Comparison of ENCODE assay signal across 8 cellular contexts in the genomic region with DNA sequence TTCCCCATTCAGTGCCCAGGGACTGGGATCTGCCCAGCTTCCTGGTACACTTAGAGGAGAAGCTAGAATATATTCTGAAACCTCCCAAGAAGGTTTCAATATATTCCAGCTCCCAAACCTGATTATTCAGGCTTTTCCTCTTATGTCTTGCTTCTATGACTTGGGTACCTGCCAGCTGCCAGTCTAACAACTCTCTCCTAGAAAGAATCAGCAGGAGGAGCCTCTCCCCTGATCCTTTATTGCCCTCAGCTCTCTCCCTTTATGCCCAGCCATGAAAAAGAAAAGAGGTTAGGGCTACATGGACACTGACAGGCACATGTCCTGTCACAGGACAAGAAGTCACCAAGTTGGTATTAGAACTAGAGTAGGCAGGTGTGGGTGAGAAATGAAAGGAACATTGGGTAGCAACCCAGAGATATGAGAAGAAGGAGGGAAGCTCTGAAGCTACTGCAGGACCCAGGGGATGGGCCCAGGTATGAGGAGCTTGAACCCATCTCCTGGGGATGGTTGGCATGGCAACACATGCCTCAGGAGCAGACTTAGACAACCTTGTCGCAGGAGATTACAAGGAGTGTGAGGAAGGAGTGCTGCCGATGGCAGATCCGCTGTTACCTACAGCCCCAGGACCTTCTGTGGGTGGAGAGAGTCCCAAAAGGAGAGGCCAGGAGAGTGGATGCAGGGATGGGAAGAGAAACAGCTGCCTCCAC. TPM values are rescaled to one million over a fixed set of nuclear protein-coding genes. Genes with fewer than 3 reads are reported as not detected.
DNase-seq lines count a peak whose midpoint lies in the region; ATAC-seq and TF ChIP-seq lines count a peak whose summit lies in the region.

No MANE protein-coding gene starts in this region.

- POLR2A ChIA-PET in activated B cell treated with CpG ODN at 0.5 μM for 24 hours (lab: Charles Lee): no interaction called here

- H3K27me3 Mint-ChIP-seq in activated T-cell treated with anti-CD3 and anti-CD28 coated beads, Interleukin-2, amount 50 U/mL, for 24 hours: peaks cover 19% of the 10 kb centered on the region
- H3K27me3 Mint-ChIP-seq in activated B cell treated with CpG ODN at 0.5 μM for 24 hours: peaks cover 13% of the 10 kb centered on the region

- H3K9me3 Mint-ChIP-seq in activated T-cell treated with anti-CD3 and anti-CD28 coated beads, Interleukin-2, amount 50 U/mL, for 24 hours: no peaks in the 10 kb centered on the region
- H3K9me3 Mint-ChIP-seq in activated B cell treated with CpG ODN at 0.5 μM for 24 hours: no peaks in the 10 kb centered on the region

- no peaks in the 10 kb centered on the region for H3K36me3 ChIP-seq in iPS-18a (ENCODE audit: control insufficient read depth, low read depth, low read length)

- DNase-seq in activated T-cell treated with anti-CD3 and anti-CD28 coated beads, Interleukin-2, amount 50 U/mL, for 24 hours: no peak
- DNase-seq in activated T-cell treated with anti-CD3 and anti-CD28 coated beads for 4 hours (no peak), activated B cell treated with CpG ODN at 0.5 μM for 24 hours (no peak), stromal cell of bone marrow (ENCODE audit: low read depth) (peak; percentile 9), inferior parietal cortex (ENCODE audit: extremely low spot score) (no peak), COLO668 (lab: John Stamatoyannopoulos, UW; ENCODE audit: unreplicated experiment) (no peak)
- no peak for DNase-seq in stimulated activated CD4-positive, alpha-beta T cell treated with anti-CD3 and anti-CD28 coated beads, Interleukin-12 subunit alpha, Interleukin-12 subunit beta, amount 100 ng/mL, for 4 hours

- no peak for TF ChIP-seq CTCF in activated B cell treated with CpG ODN at 0.5 μM for 24 hours (IDR thresholded peaks at IDR 0.05)

- no peak for ATAC-seq in activated B cell treated with CpG ODN at 0.5 μM for 24 hours (ENCODE audit: low read depth)

- no peaks in the 10 kb centered on the region for H3K9me3 ChIP-seq in iPS-18a (ENCODE audit: control insufficient read depth, low read depth, low read length)

- H3K9ac ChIP-seq in iPS-18a (ENCODE audit: low read length): no peak overlapping the region

- H3K4me1 Mint-ChIP-seq in activated T-cell treated with anti-CD3 and anti-CD28 coated beads, Interleukin-2, amount 50 U/mL, for 24 hours (ENCODE audit: low read depth): peaks cover 36% of the 10 kb centered on the region
- H3K4me1 Mint-ChIP-seq in activated B cell treated with CpG ODN at 0.5 μM for 24 hours: peaks cover 38% of the 10 kb centered on the region

- peaks cover 2% of the 10 kb centered on the region for H3K36me3 Mint-ChIP-seq in activated T-cell treated with anti-CD3 and anti-CD28 coated beads, Interleukin-2, amount 50 U/mL, for 24 hours (ENCODE audit: low read depth)
- H3K36me3 Mint-ChIP-seq in activated B cell treated with CpG ODN at 0.5 μM for 24 hours (ENCODE audit: low read depth): peaks cover 3% of the 10 kb centered on the region

- H3K4me1 ChIP-seq in iPS-18a (ENCODE audit: control insufficient read depth, low read depth, low read length): peaks cover 25% of the 10 kb centered on the region

- CTCF ChIA-PET in activated B cell treated with CpG ODN at 0.5 μM for 24 hours (lab: Charles Lee): interaction anchor here (0.9 to 1.4 kb wide), 3 partner anchors 11 to 172 kb away, joined by 3 to 5 read pairs (median 3); a partner anchor contains a TSS

- peak overlapping the region; percentile 84 for H3K4me3 Mint-ChIP-seq in activated T-cell treated with anti-CD3 and anti-CD28 coated beads, Interleukin-2, amount 50 U/mL, for 24 hours
- H3K4me3 Mint-ChIP-seq in activated B cell treated with CpG ODN at 0.5 μM for 24 hours: peak overlapping the region; percentile 92

- no peak overlapping the region for H3K27ac ChIP-seq in iPS-18a (ENCODE audit: low read length)

- H3K4me3 ChIP-seq in iPS-18a (ENCODE audit: low read length): peak overlapping the region; percentile 92

- H3K27me3 ChIP-seq in iPS-18a (ENCODE audit: control insufficient read depth, insufficient read depth, low read length): peaks cover 57% of the 10 kb centered on the region

- no peak overlapping the region for H3K27ac Mint-ChIP-seq in activated T-cell treated with anti-CD3 and anti-CD28 coated beads, Interleukin-2, amount 50 U/mL, for 24 hours
- H3K27ac Mint-ChIP-seq in activated B cell treated with CpG ODN at 0.5 μM for 24 hours: no peak overlapping the region

- intact Hi-C loops in activated B cell treated with CpG ODN at 0.5 μM for 24 hours (cut with micrococcal nuclease): no loop called here

RNA-seq across cellular contexts. Expression of a gene that starts 2.0 kb away (rescaled TPM):
- total RNA-seq in activated B cell treated with CpG ODN at 0.5 μM for 24 hours: 1.9 and 2.1 TPM in 2 replicates

RNA-seq across cellular contexts. Expression of a gene that starts 27.4 kb away (rescaled TPM):
- total RNA-seq in activated B cell treated with CpG ODN at 0.5 μM for 24 hours: 0.37 and 0.60 TPM in 2 replicates

RNA-seq across cellular contexts. Expression of a gene that starts 35.7 kb away (rescaled TPM):
- total RNA-seq in activated B cell treated with CpG ODN at 0.5 μM for 24 hours: 116 and 118 TPM in 2 replicates

RNA-seq across cellular contexts. Expression of a gene that starts 49.4 kb away (rescaled TPM):
- total RNA-seq in activated B cell treated with CpG ODN at 0.5 μM for 24 hours: 4.9 and 5.9 TPM in 2 replicates
